Comparison of ENCODE assay signal across 9 cellular contexts in genomic region chr10:19929466-19930140, GRCh38.
DNase-seq lines count a peak whose midpoint lies in the region; ATAC-seq, FAIRE-seq and TF ChIP-seq lines count a peak whose summit lies in the region.
"Had no signal": no experiment of that assay in that cellular context is flagged by ENCODE, and none has a peak within 500 bp of the region (broad histone marks: within the 10 kb centered on the region; RNA-seq: fewer than 3 reads in every experiment).

No MANE protein-coding gene starts in this region.

- TF ChIP-seq CTCF in dorsolateral prefrontal cortex (IDR thresholded peaks at IDR 0.05 in 54 of 56, conservative IDR thresholded peaks at IDR 0.05 in 2 of 56; ENCODE audit: low read depth in 1 of 56, partially characterized antibody in 56 of 56) (no peak), right lobe of liver (IDR thresholded peaks at IDR 0.05) (no peak)

- peak; percentile 58 to 75 (median 60) for ATAC-seq in right lobe of liver
- no peak for ATAC-seq in GM21447 (IDR thresholded peaks at IDR 0.05; ENCODE audit: unreplicated experiment)

- intact Hi-C loops in dorsolateral prefrontal cortex (cut with DNase I) = no loop called here
- intact Hi-C loops in right lobe of liver (cut with DNase I) = no loop called here
- intact Hi-C loops in head of caudate nucleus (cut with DNase I) = no loop called here

- no peaks in the 10 kb centered on the region for H3K27me3 ChIP-seq in MG63
- no peaks in the 10 kb centered on the region for H3K27me3 ChIP-seq in dorsolateral prefrontal cortex
- H3K27me3 ChIP-seq in right lobe of liver = no peaks in the 10 kb centered on the region

- 13% methylated on average over 3 of the region's 3 CpGs for WGBS in right lobe of liver (ENCODE audit: insufficient coverage, low coverage, low lambda C conversion rate, missing lambda C conversion rate)

- no peak overlapping the region for H3K4me3 ChIP-seq in MG63
- no peak overlapping the region for H3K4me3 ChIP-seq in dorsolateral prefrontal cortex
- H3K4me3 ChIP-seq in right lobe of liver = no peak overlapping the region

- peaks cover 0 to 42% (median 12%) of the 10 kb centered on the region in 4 donors for H3K4me1 ChIP-seq in right lobe of liver

- DNase-seq in MG63 = peak; percentile 8
- no peak for DNase-seq in dorsolateral prefrontal cortex
- no peak for DNase-seq in right lobe of liver
- DNase-seq in superior temporal gyrus (ENCODE audit: extremely low spot score) = peak; percentile 67
- DNase-seq in head of caudate nucleus = no peak
- no peak for DNase-seq in frontal cortex (ENCODE audit: low spot score in 2 of 2)
- DNase-seq in stimulated activated CD4-positive, alpha-beta T cell treated with anti-CD3 and anti-CD28 coated beads, Interleukin-1b, Interleukin-23, amount 100 ng/mL, for 48 hours = no peak
- DNase-seq: NCI-H345 had no signal

- no peaks in the 10 kb centered on the region for H3K36me3 ChIP-seq in MG63
- no peaks in the 10 kb centered on the region for H3K36me3 ChIP-seq in right lobe of liver

- no peak for FAIRE-seq in frontal cortex (lab: Jason Lieb, UNC)

- peak overlapping the region in 49 of 59 donors; percentile 4 to 83 (median 62) for H3K27ac ChIP-seq in dorsolateral prefrontal cortex
- peak overlapping the region; percentile 63 to 85 (median 78) for H3K27ac ChIP-seq in right lobe of liver

- no peaks in the 10 kb centered on the region for H3K9me3 ChIP-seq in MG63
- H3K9me3 ChIP-seq in right lobe of liver = no peaks in the 10 kb centered on the region

- no peak for TF ChIP-seq POLR2A in right lobe of liver (IDR thresholded peaks at IDR 0.05)

Comparison
In these comparisons a context has a peak if more than half of its experiments do, and no peak if none do; other contexts are left out.
1. DNase-seq: peak in MG63 (single experiment) and superior temporal gyrus (single experiment); none in dorsolateral prefrontal cortex (0 of 10), right lobe of liver (0 of 3), head of caudate nucleus (0 of 42), frontal cortex (0 of 2) and stimulated activated CD4-positive, alpha-beta T cell treated with anti-CD3 and anti-CD28 coated beads, Interleukin-1b, Interleukin-23, amount 100 ng/mL, for 48 hours (single experiment).